Comparison of ENCODE assay signal across 1 cellular context in genomic region chr22:19590696-19591095, GRCh38.
A peak's percentile ranks its signal among the peaks of the same experiment; 100 is the strongest.
TF ChIP-seq lines count a peak whose summit lies in the region.

No MANE protein-coding gene starts in this region.

TF ChIP-seq in K562, 482 proteins besides CTCF, POLR2A, EP300 and RAD21 (continued from another document):
- TF ChIP-seq ASH1L (IDR thresholded peaks at IDR 0.05; ENCODE audit: borderline replicate concordance, low read depth, partially characterized antibody) (no peak), DPF2 (IDR thresholded peaks at IDR 0.05) (no peak), ZFP91 (CRISPR knock-in tag; IDR thresholded peaks at IDR 0.05) (no peak), E2F5 (CRISPR knock-in tag; IDR thresholded peaks at IDR 0.05) (no peak), TRIM24 (IDR thresholded peaks at IDR 0.05) (no peak), HDAC2 (IDR thresholded peaks at IDR 0.05) (no peak), ZNF77 (CRISPR knock-in tag; IDR thresholded peaks at IDR 0.05) (no peak), ID3 (CRISPR knock-in tag; IDR thresholded peaks at IDR 0.05) (no peak), ID3 (tag; IDR thresholded peaks at IDR 0.05) (no peak), CHD1 (IDR thresholded peaks at IDR 0.05; ENCODE audit: low read length) (peak; percentile 52), SP1 (CRISPR knock-in tag; IDR thresholded peaks at IDR 0.05) (no peak), NFYB (IDR thresholded peaks at IDR 0.05; ENCODE audit: extremely low read depth, insufficient read length) (no peak), GATA2 (CRISPR knock-in tag; IDR thresholded peaks at IDR 0.05) (no peak), ZBTB43 (CRISPR knock-in tag; IDR thresholded peaks at IDR 0.05) (no peak), PRMT5 (CRISPR knock-in tag; IDR thresholded peaks at IDR 0.05) (no peak), CREB3 (tag; conservative IDR thresholded peaks at IDR 0.05; ENCODE audit: low read depth) (no peak), MNT (conservative IDR thresholded peaks at IDR 0.05) (no peak), NONO (IDR thresholded peaks at IDR 0.05; ENCODE audit: low read depth in 2 of 2, low read length in 1 of 2) (no peak), HDAC1 (IDR thresholded peaks at IDR 0.05) (no peak), HNRNPK (IDR thresholded peaks at IDR 0.05; ENCODE audit: low read depth, low read length, poor library complexity, severe bottlenecking) (no peak), MYBL2 (IDR thresholded peaks at IDR 0.05; ENCODE audit: low read depth) (no peak), MYBL2 (CRISPR knock-in tag; IDR thresholded peaks at IDR 0.05; ENCODE audit: borderline replicate concordance) (peak; percentile 73; the same call in 1 of the 2 replicates), U2AF2 (optimal IDR thresholded peaks at IDR 0.05; ENCODE audit: low read depth, low read length) (no peak), PPARD (CRISPR knock-in tag; IDR thresholded peaks at IDR 0.05) (no peak), RBM15 (IDR thresholded peaks at IDR 0.05; ENCODE audit: insufficient read depth, low read length) (no peak), USF2 (CRISPR knock-in tag; IDR thresholded peaks at IDR 0.05) (no peak), NELFE (IDR thresholded peaks at IDR 0.05; ENCODE audit: insufficient read depth, insufficient read length) (no peak), ZNF445 (CRISPR knock-in tag; IDR thresholded peaks at IDR 0.05; ENCODE audit: low read depth) (no peak), KLF6 (CRISPR knock-in tag; IDR thresholded peaks at IDR 0.05; ENCODE audit: borderline replicate concordance) (no peak), YY1 (IDR thresholded peaks at IDR 0.05; ENCODE audit: borderline replicate concordance in 1 of 3, control insufficient read depth in 1 of 3, extremely low read depth in 1 of 3, insufficient read depth in 3 of 3, insufficient read length in 1 of 3, insufficient replicate concordance in 2 of 3, low read depth in 1 of 3, low read length in 2 of 3) (no peak), IRF2 (CRISPR knock-in tag; IDR thresholded peaks at IDR 0.05) (peak; percentile 89), MED1 (CRISPR knock-in tag; IDR thresholded peaks at IDR 0.05; ENCODE audit: borderline replicate concordance) (0 out of 2 replicates have a peak, but pooled peaks have one; percentile 9), ZNF133 (CRISPR knock-in tag; IDR thresholded peaks at IDR 0.05) (no peak), TAF9B (IDR thresholded peaks at IDR 0.05; ENCODE audit: partially characterized antibody) (no peak), ZBTB17 (CRISPR knock-in tag; IDR thresholded peaks at IDR 0.05) (no peak), HDGF (IDR thresholded peaks at IDR 0.05) (no peak), TAF15 (IDR thresholded peaks at IDR 0.05; ENCODE audit: low read depth, low read length) (no peak), E2F6 (IDR thresholded peaks at IDR 0.05; ENCODE audit: borderline replicate concordance in 1 of 2, extremely low read depth in 1 of 2, insufficient read depth in 1 of 2, insufficient read length in 1 of 2, low read depth in 1 of 2, low read length in 1 of 2, poor library complexity in 1 of 2, severe bottlenecking in 1 of 2) (no peak), IFI16 (CRISPR knock-in tag; IDR thresholded peaks at IDR 0.05) (no peak), NFIX (CRISPR knock-in tag; IDR thresholded peaks at IDR 0.05; ENCODE audit: low read depth) (no peak), ZNF324 (CRISPR knock-in tag; IDR thresholded peaks at IDR 0.05) (no peak), MEF2D (tag; conservative IDR thresholded peaks at IDR 0.05; ENCODE audit: low read depth) (no peak), KLF16 (IDR thresholded peaks at IDR 0.05) (no peak), MYNN (IDR thresholded peaks at IDR 0.05) (no peak), MYNN (CRISPR knock-in tag; IDR thresholded peaks at IDR 0.05) (no peak), ZNF354B (CRISPR knock-in tag; IDR thresholded peaks at IDR 0.05) (no peak), REST (CRISPR knock-in tag; IDR thresholded peaks at IDR 0.05; ENCODE audit: low read depth) (no peak), SNAPC5 (CRISPR knock-in tag; IDR thresholded peaks at IDR 0.05) (no peak), ZKSCAN1 (IDR thresholded peaks at IDR 0.05; ENCODE audit: low read depth, low read length) (no peak), NFXL1 (CRISPR knock-in tag; IDR thresholded peaks at IDR 0.05) (no peak), TGIF2 (CRISPR knock-in tag; IDR thresholded peaks at IDR 0.05) (no peak; the same call in 1 of the 2 replicates), RUNX1 (IDR thresholded peaks at IDR 0.05; ENCODE audit: low read depth) (0 out of 2 replicates have a peak, but pooled peaks have one; percentile 34), BDP1 (IDR thresholded peaks at IDR 0.05; ENCODE audit: insufficient read depth, insufficient read length) (no peak), USF1 (CRISPR knock-in tag; IDR thresholded peaks at IDR 0.05) (peak; percentile 56; the same call in 1 of the 2 replicates), DACH1 (IDR thresholded peaks at IDR 0.05; ENCODE audit: partially characterized antibody) (no peak), HCFC1 (IDR thresholded peaks at IDR 0.05; ENCODE audit: low read depth, low read length) (no peak), HLTF (IDR thresholded peaks at IDR 0.05) (no peak), SIRT6 (IDR thresholded peaks at IDR 0.05; ENCODE audit: low read depth, low read length) (no peak), JUNB (CRISPR knock-in tag; conservative IDR thresholded peaks at IDR 0.05) (no peak), JUN (IDR thresholded peaks at IDR 0.05; ENCODE audit: borderline replicate concordance, low read depth, low read length) (no peak), JUN (CRISPR knock-in tag; IDR thresholded peaks at IDR 0.05; ENCODE audit: borderline replicate concordance) (no peak), MTA2 (IDR thresholded peaks at IDR 0.05; ENCODE audit: low read depth) (no peak), ZNF121 (CRISPR knock-in tag; conservative IDR thresholded peaks at IDR 0.05) (no peak), ZNF282 (CRISPR knock-in tag; IDR thresholded peaks at IDR 0.05) (no peak), SIN3A (IDR thresholded peaks at IDR 0.05; ENCODE audit: borderline replicate concordance in 2 of 2, control insufficient read depth in 1 of 2, low read depth in 2 of 2, low read length in 2 of 2) (no peak), ZNF124 (CRISPR knock-in tag; IDR thresholded peaks at IDR 0.05) (peak; percentile 61; the same call in 1 of the 2 replicates), GATAD2A (IDR thresholded peaks at IDR 0.05) (no peak), ZNF79 (CRISPR knock-in tag; IDR thresholded peaks at IDR 0.05; ENCODE audit: low read depth) (no peak), NR2F6 (CRISPR knock-in tag; IDR thresholded peaks at IDR 0.05) (no peak), MECOM (CRISPR knock-in tag; IDR thresholded peaks at IDR 0.05) (no peak), CBX2 (IDR thresholded peaks at IDR 0.05; ENCODE audit: insufficient read depth, low read length, poor library complexity, severe bottlenecking) (peak; percentile 59)
